28 cellular contexts compared by ENCODE assay signal in the genomic region with DNA sequence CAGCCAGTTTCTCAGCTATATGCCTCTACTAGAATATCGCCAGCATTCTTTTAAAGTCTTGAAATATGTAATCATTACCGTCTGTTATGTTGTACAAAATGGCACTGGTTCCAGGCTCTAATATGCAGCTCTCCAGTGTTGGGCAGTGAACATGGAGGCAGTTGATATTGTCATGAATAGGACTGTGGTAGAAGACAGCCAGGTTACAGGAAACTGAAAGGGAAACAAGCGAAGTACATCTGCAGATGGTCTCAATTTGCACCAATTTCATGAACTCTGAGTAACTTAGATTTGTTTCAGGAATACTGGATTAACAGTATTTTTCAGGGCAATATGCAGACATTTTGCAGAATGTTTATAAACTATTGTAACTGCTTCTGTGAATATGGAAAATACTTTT. TPM values are rescaled to one million over a fixed set of nuclear protein-coding genes. Genes with fewer than 3 reads are reported as not detected.
"Had no signal": no experiment of that assay in that cellular context is flagged by ENCODE, and none has a peak within 500 bp of the region (broad histone marks: within the 10 kb centered on the region; RNA-seq: fewer than 3 reads in every experiment).

No MANE protein-coding gene starts in this region.

- H3K27ac ChIP-seq: adrenal gland, ascending aorta, brain microvascular endothelial cell, esophagus muscularis mucosa, heart right ventricle, sigmoid colon, testis, uterus, VCaP had no signal

- FAIRE-seq: endothelial cell of umbilical vein had no signal

- H3K4me3 ChIP-seq: adrenal gland, ascending aorta, esophagus muscularis mucosa, heart right ventricle, sigmoid colon, testis, uterus had no signal

- ATAC-seq: activated CD4-positive, CD25-positive, alpha-beta regulatory T cell treated with anti-CD3 and anti-CD28 coated beads, Interleukin-2, amount 50 U/mL, for 24 hours; activated T-helper 17 cell treated with anti-CD3 and anti-CD28 coated beads, Interleukin-2, amount 50 U/mL, for 72 hours; effector memory CD8-positive, alpha-beta T cell; heart right ventricle; left cardiac atrium; natural killer cell had no signal

- H3K36me3 ChIP-seq: adrenal gland, ascending aorta, brain microvascular endothelial cell, esophagus muscularis mucosa, sigmoid colon, uterus had no signal

- H3K4me1 ChIP-seq: adrenal gland, ascending aorta, esophagus muscularis mucosa, heart right ventricle, sigmoid colon, uterus had no signal

- H3K27me3 ChIP-seq: adrenal gland, ascending aorta, brain microvascular endothelial cell, esophagus muscularis mucosa, heart right ventricle, sigmoid colon, testis, uterus had no signal

- H3K9me3 ChIP-seq: adrenal gland, ascending aorta, esophagus muscularis mucosa, heart right ventricle, sigmoid colon, testis, uterus had no signal

- DNase-seq: activated naive CD4-positive, alpha-beta T cell; activated T-cell treated with anti-CD3 and anti-CD28 coated beads, Interleukin-2, amount 50 U/mL, for 1 hour; adrenal gland; brain microvascular endothelial cell; central memory CD4-positive, alpha-beta T cell; effector memory CD8-positive, alpha-beta T cell; heart right ventricle; islet precursor cell; left cardiac atrium; midbrain; natural killer cell; sigmoid colon; stimulated activated CD4-positive, alpha-beta T cell treated with anti-CD3 and anti-CD28 coated beads, Interleukin-4, amount 100 ng/mL, for 1 hour; stimulated activated naive CD4-positive, alpha-beta T cell; testis; trophoblast cell; uterus had no signal

RNA-seq across cellular contexts. Expression of gene MANSC4, which starts 13.4 kb away (rescaled TPM):
- total RNA-seq: activated T-helper 17 cell treated with anti-CD3 and anti-CD28 coated beads, Interleukin-2, amount 50 U/mL, for 72 hours; adrenal gland; ascending aorta; dermis microvascular lymphatic vessel endothelial cell; endothelial cell of umbilical vein; heart right ventricle; left cardiac atrium; liver; natural killer cell; osteoblast; posterior vena cava; renal cortical epithelial cell; sigmoid colon had no signal
